16 cellular contexts compared by ENCODE assay signal in the genomic region with DNA sequence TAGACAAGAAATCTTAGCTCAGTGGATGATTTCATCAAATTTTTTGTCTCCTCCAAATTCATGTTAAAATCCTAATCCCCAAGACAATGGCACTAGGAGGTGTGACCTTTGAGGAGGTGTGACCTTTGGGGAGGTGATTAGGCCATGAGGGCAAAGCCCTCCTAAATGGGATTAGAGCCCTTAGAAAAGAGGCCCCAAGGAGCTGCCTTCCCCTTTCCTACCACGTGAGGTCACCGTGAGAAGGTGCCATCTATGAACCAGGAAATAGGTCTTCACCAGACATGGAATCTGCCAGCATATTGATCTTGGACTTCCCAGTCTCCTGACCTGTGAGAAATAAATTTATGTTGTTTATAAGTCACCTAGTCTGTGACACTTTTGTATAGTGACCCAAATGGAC.
DNase-seq lines count a peak whose midpoint lies in the region; ATAC-seq and TF ChIP-seq lines count a peak whose summit lies in the region.
"Had no signal": no experiment of that assay in that cellular context is flagged by ENCODE, and none has a peak within 500 bp of the region (broad histone marks: within the 10 kb centered on the region; RNA-seq: fewer than 3 reads in every experiment).

No MANE protein-coding gene starts in this region.

- H3K27ac ChIP-seq in breast epithelium (no peak overlapping the region), mammary epithelial cell (ENCODE audit: insufficient read depth, low read depth, low read length) (no peak overlapping the region)
- H3K27ac ChIP-seq in CD4-positive, alpha-beta memory T cell (ENCODE audit: low read depth, low read length): no peak overlapping the region
- H3K27ac ChIP-seq: tibial artery had no signal

- TF ChIP-seq CTCF in MCF 10A (IDR thresholded peaks at IDR 0.05; ENCODE audit: unreplicated experiment) (peak; percentile 18), breast epithelium (IDR thresholded peaks at IDR 0.05) (no peak), mammary epithelial cell (conservative IDR thresholded peaks at IDR 0.05 in 1 of 2, IDR thresholded peaks at IDR 0.05 in 1 of 2; ENCODE audit: extremely low read depth in 1 of 2, insufficient read depth in 1 of 2, low read depth in 1 of 2, low read length in 2 of 2) (peak; percentile 40 to 56)

- no peak for ATAC-seq in GM21717 (IDR thresholded peaks at IDR 0.05; ENCODE audit: unreplicated experiment)
- ATAC-seq: activated naive CD8-positive, alpha-beta T cell treated with anti-CD3 and anti-CD28 coated beads, Interleukin-2, amount 50 U/mL, for 24 hours; natural killer cell treated with Interleukin-12 subunit alpha and Interleukin-12 subunit beta and Interleukin-15 and Interleukin-18, amount 100 ng/mL, for 72 hours had no signal

- DNase-seq in MCF 10A (ENCODE audit: unreplicated experiment) (peak; percentile 24), breast epithelium (ENCODE audit: low spot score in 2 of 2) (no peak), NCI-H2029 treated with DMSO at 0.1 percent for 48 hours (lab: John Stamatoyannopoulos, UW) (peak; percentile 25), mammary epithelial cell (peak; percentile 6), nucleus accumbens (lab: John Stamatoyannopoulos, UW) (no peak), COR-L47 (lab: John Stamatoyannopoulos, UW) (no peak)
- DNase-seq in CD4-positive, alpha-beta memory T cell: no peak
- DNase-seq: activated CD4-positive, CD25-positive, alpha-beta regulatory T cell; activated naive CD8-positive, alpha-beta T cell treated with anti-CD3 and anti-CD28 coated beads, Interleukin-2, amount 50 U/mL, for 24 hours; dermis blood vessel endothelial cell; GDM1; NCI-H187; RPMI8226; tibial artery had no signal

- WGBS in mammary epithelial cell (ENCODE audit: low coverage, missing lambda C conversion rate): 51% methylated on average over 2 of the region's 2 CpGs

- no peak overlapping the region for H2AFZ ChIP-seq in mammary epithelial cell (ENCODE audit: low read depth, low read length)

- no peaks in the 10 kb centered on the region for H3K36me3 Mint-ChIP-seq in MCF 10A (ENCODE audit: insufficient read depth, unreplicated experiment)
- H3K36me3 Mint-ChIP-seq in CD4-positive, alpha-beta memory T cell: no peaks in the 10 kb centered on the region
- H3K36me3 Mint-ChIP-seq: natural killer cell treated with Interleukin-12 subunit alpha and Interleukin-12 subunit beta and Interleukin-15 and Interleukin-18, amount 100 ng/mL, for 72 hours had no signal

- dilution Hi-C loops in mammary epithelial cell (cut with HindIII; ENCODE audit: low sequenced_read_pairs): no loop called here

- H3K4me3 ChIP-seq in breast epithelium: no peak overlapping the region
- no peak overlapping the region for H3K4me3 ChIP-seq in mammary epithelial cell (replicated peaks in 1 of 3; ENCODE audit: insufficient read depth in 1 of 3, low read depth in 2 of 3, low read length in 3 of 3)
- H3K4me3 ChIP-seq in CD4-positive, alpha-beta memory T cell (ENCODE audit: low read length in 2 of 2): no peak overlapping the region
- H3K4me3 ChIP-seq: tibial artery had no signal

- H3K4me1 Mint-ChIP-seq in MCF 10A (ENCODE audit: insufficient read depth, unreplicated experiment): no peaks in the 10 kb centered on the region
- H3K4me1 Mint-ChIP-seq in CD4-positive, alpha-beta memory T cell: no peaks in the 10 kb centered on the region
- H3K4me1 Mint-ChIP-seq: activated naive CD8-positive, alpha-beta T cell treated with anti-CD3 and anti-CD28 coated beads, Interleukin-2, amount 50 U/mL, for 24 hours had no signal

- no TSS peak for BruUV-seq in MCF 10A (replicated peaks; lab: Mats Ljungman, UMichigan)
- BruUV-seq in mammary epithelial cell (replicated peaks; lab: Mats Ljungman, UMichigan): no TSS peak

- no peak for TF ChIP-seq POLR2A in breast epithelium (IDR thresholded peaks at IDR 0.05)

- peaks cover 57% of the 10 kb centered on the region for H3K27me3 Mint-ChIP-seq in MCF 10A (ENCODE audit: insufficient read depth, unreplicated experiment)
- peaks cover 7 to 12% of the 10 kb centered on the region in 2 donors for H3K27me3 Mint-ChIP-seq in CD4-positive, alpha-beta memory T cell

- H3K9me3 ChIP-seq in breast epithelium (no peaks in the 10 kb centered on the region), mammary epithelial cell (replicated peaks; ENCODE audit: insufficient read depth, low read length) (no peaks in the 10 kb centered on the region)
- no peaks in the 10 kb centered on the region for H3K9me3 ChIP-seq in CD4-positive, alpha-beta memory T cell (ENCODE audit: control insufficient read depth in 1 of 2, low read length in 2 of 2)
- H3K9me3 ChIP-seq: tibial artery had no signal

- no peaks in the 10 kb centered on the region for H3K9me3 Mint-ChIP-seq in MCF 10A (ENCODE audit: unreplicated experiment)
- H3K9me3 Mint-ChIP-seq in CD4-positive, alpha-beta memory T cell: peaks cover 0 to 14% (median 2%) of the 10 kb centered on the region in 8 donors
- H3K9me3 Mint-ChIP-seq: activated naive CD8-positive, alpha-beta T cell treated with anti-CD3 and anti-CD28 coated beads, Interleukin-2, amount 50 U/mL, for 24 hours; natural killer cell treated with Interleukin-12 subunit alpha and Interleukin-12 subunit beta and Interleukin-15 and Interleukin-18, amount 100 ng/mL, for 72 hours had no signal

- in situ Hi-C loops in mammary epithelial cell (cut with MboI; ENCODE audit: low sequenced_read_pairs in 2 of 2): loop anchor here in 1 of 2 donors (25.0 kb wide), 1 partner anchor 237 kb away; no protein-coding TSS in a partner anchor

- CTCF ChIA-PET in MCF 10A (lab: Yijun Ruan, JAX) (interaction anchor here (0.6 to 1.3 kb wide), 7 partner anchors 16 to 515 kb away, joined by 3 to 11 read pairs (median 3); partner anchors contain the start of gene NECTIN1), mammary epithelial cell (lab: Charles Lee; ENCODE audit: low non-redundant PET) (no interaction called here)
- CTCF ChIA-PET in CD4-positive, alpha-beta memory T cell (lab: Charles Lee; ENCODE audit: partially characterized antibody): no interaction called here

- H4K20me1 ChIP-seq in mammary epithelial cell (ENCODE audit: insufficient read depth, low read length): no peaks in the 10 kb centered on the region

- peaks cover 0 to 4% of the 10 kb centered on the region in 2 donors for H3K4me1 ChIP-seq in breast epithelium
- peaks cover 9% of the 10 kb centered on the region for H3K4me1 ChIP-seq in mammary epithelial cell (ENCODE audit: insufficient read depth, low read length)
- no peaks in the 10 kb centered on the region for H3K4me1 ChIP-seq in CD4-positive, alpha-beta memory T cell (ENCODE audit: insufficient read depth, low read length)
- H3K4me1 ChIP-seq: tibial artery had no signal

- H3K79me2 ChIP-seq in mammary epithelial cell (ENCODE audit: insufficient read depth, low read length): no peaks in the 10 kb centered on the region

- H3K4me2 ChIP-seq in mammary epithelial cell (ENCODE audit: insufficient read depth, low read depth, low read length): no peak overlapping the region

- H3K9ac ChIP-seq in mammary epithelial cell (ENCODE audit: insufficient read depth, low read length): no peak overlapping the region

- no peak overlapping the region for H3K4me3 Mint-ChIP-seq in MCF 10A (ENCODE audit: unreplicated experiment)
- no peak overlapping the region for H3K4me3 Mint-ChIP-seq in CD4-positive, alpha-beta memory T cell
- H3K4me3 Mint-ChIP-seq: activated naive CD8-positive, alpha-beta T cell treated with anti-CD3 and anti-CD28 coated beads, Interleukin-2, amount 50 U/mL, for 24 hours; natural killer cell treated with Interleukin-12 subunit alpha and Interleukin-12 subunit beta and Interleukin-15 and Interleukin-18, amount 100 ng/mL, for 72 hours had no signal

- H3K27me3 ChIP-seq in breast epithelium (no peaks in the 10 kb centered on the region), mammary epithelial cell (ENCODE audit: insufficient read depth, low read length) (no peaks in the 10 kb centered on the region)
- H3K27me3 ChIP-seq in CD4-positive, alpha-beta memory T cell (ENCODE audit: insufficient read depth, low read length): no peaks in the 10 kb centered on the region

- POLR2A ChIA-PET in MCF 10A (lab: Yijun Ruan, JAX): no interaction called here
- POLR2A ChIA-PET in CD4-positive, alpha-beta memory T cell (lab: Charles Lee; ENCODE audit: partially characterized antibody): no interaction called here

- H3K36me3 ChIP-seq in breast epithelium (no peaks in the 10 kb centered on the region), mammary epithelial cell (ENCODE audit: insufficient read depth, low read length) (no peaks in the 10 kb centered on the region)
- no peaks in the 10 kb centered on the region for H3K36me3 ChIP-seq in CD4-positive, alpha-beta memory T cell (ENCODE audit: insufficient read depth, low read length)
- H3K36me3 ChIP-seq: tibial artery had no signal

- H3K27ac Mint-ChIP-seq in MCF 10A (ENCODE audit: low read depth, unreplicated experiment): no peak overlapping the region
- H3K27ac Mint-ChIP-seq in CD4-positive, alpha-beta memory T cell: no peak overlapping the region
- H3K27ac Mint-ChIP-seq: activated naive CD8-positive, alpha-beta T cell treated with anti-CD3 and anti-CD28 coated beads, Interleukin-2, amount 50 U/mL, for 24 hours; natural killer cell treated with Interleukin-12 subunit alpha and Interleukin-12 subunit beta and Interleukin-15 and Interleukin-18, amount 100 ng/mL, for 72 hours had no signal

- intact Hi-C loops in MCF 10A (cut with micrococcal nuclease) (no loop called here), breast epithelium (cut with DNase I; ENCODE audit: low total_unique reads) (loop anchor here (5.0 kb wide), 1 partner anchor 537 kb away; no protein-coding TSS in a partner anchor), mammary epithelial cell (cut with micrococcal nuclease) (loop anchor here (1.0 to 10.0 kb wide), 6 partner anchors 109 to 517 kb away; partner anchors contain the start of gene NECTIN1)
- intact Hi-C loops in CD4-positive, alpha-beta memory T cell (cut with micrococcal nuclease): no loop called here

Comparison
In these comparisons a context has a peak if more than half of its experiments do, and no peak if none do; other contexts are left out.
1. DNase-seq: peak in MCF 10A (single experiment), NCI-H2029 treated with DMSO at 0.1 percent for 48 hours (single experiment) and mammary epithelial cell (single experiment); none in breast epithelium (0 of 2), nucleus accumbens (0 of 56), COR-L47 (single experiment) and CD4-positive, alpha-beta memory T cell (0 of 5).
2. CTCF ChIP-seq: peak in MCF 10A (single experiment) and mammary epithelial cell (2 of 2); none in breast epithelium (0 of 3).
3. intact Hi-C loops: an anchor here in breast epithelium (5.0 kb wide) and mammary epithelial cell (1.0 to 10.0 kb wide); none called in MCF 10A and CD4-positive, alpha-beta memory T cell.